ENCODE assay signal across 8 cellular contexts in genomic region chr13:78603240-78603947, GRCh38. TPM values are rescaled to one million over a fixed set of nuclear protein-coding genes. Genes with fewer than 3 reads are reported as not detected.
DNase-seq lines count a peak whose midpoint lies in the region; ATAC-seq, FAIRE-seq and TF ChIP-seq lines count a peak whose summit lies in the region.

TSS of gene POU4F1 (minus strand) at chr13:78603552. CDS start at chr13:78603326, 226 bp downstream.

- no peaks in the 10 kb centered on the region for H3K36me3 Mint-ChIP-seq in astrocyte (ENCODE audit: low read depth, unreplicated experiment)

- H3K4me3 ChIP-seq in SK-N-MC (peak within 1 kb of the TSS; percentile 83), astrocyte (ENCODE audit: insufficient read depth, low read depth, low read length) (no peak within 1 kb of the TSS), HepG2 (replicated peaks in 1 of 3; ENCODE audit: insufficient read depth in 1 of 3, low read depth in 2 of 3, low read length in 3 of 3) (peak within 1 kb of the TSS; percentile 55 to 71 (median 69))

- BruUV-seq in HepG2 (replicated peaks; lab: Mats Ljungman, UMichigan): no TSS peak

- peak within 1 kb of the TSS; percentile 83 for H3K27ac Mint-ChIP-seq in astrocyte (ENCODE audit: unreplicated experiment)

- H4K20me1 ChIP-seq in astrocyte (ENCODE audit: insufficient read depth, low read length) (peaks cover 17% of the 10 kb centered on the region), HepG2 (ENCODE audit: insufficient read depth, low read length) (no peaks in the 10 kb centered on the region)

- H3K4me1 Mint-ChIP-seq in astrocyte (ENCODE audit: low read depth, unreplicated experiment): peaks cover 1% of the 10 kb centered on the region

- H2AFZ ChIP-seq in astrocyte (ENCODE audit: low read depth, low read length) (peak within 1 kb of the TSS; percentile 52), HepG2 (ENCODE audit: low read length) (peak within 1 kb of the TSS; percentile 68)

- peak within 1 kb of the TSS; percentile 77 for H3K4me2 ChIP-seq in astrocyte (ENCODE audit: low read length)
- H3K4me2 ChIP-seq in HepG2 (ENCODE audit: low read depth, low read length): peak within 1 kb of the TSS; percentile 72

- peak; percentile 93 for ATAC-seq in GM21825 (IDR thresholded peaks at IDR 0.05; ENCODE audit: unreplicated experiment)
- ATAC-seq in HepG2: peak; percentile 86

- CTCF ChIA-PET in HepG2 (lab: Yijun Ruan, JAX; ENCODE audit: low intra/inter-chr PET ratio, low total read pairs): no interaction called here

- no peak for TF ChIP-seq RAD21 in HepG2 (CRISPR knock-in tag; IDR thresholded peaks at IDR 0.05)

- TF ChIP-seq CTCF in astrocyte (IDR thresholded peaks at IDR 0.05; ENCODE audit: insufficient read depth, low read depth, low read length) (no peak), HepG2 (CRISPR knock-in tag; IDR thresholded peaks at IDR 0.05) (no peak; the same call in 1 of the 2 replicates)

- DNase-seq in EL: peak; percentile 21
- peak; percentile 83 for DNase-seq in M059J (ENCODE audit: low read depth)
- DNase-seq in SK-N-MC (ENCODE audit: low read depth, low spot score): no peak
- no peak for DNase-seq in astrocyte (ENCODE audit: low read depth)
- peak; percentile 72 for DNase-seq in HepG2 (ENCODE audit: low spot score)
- peak; percentile 62 to 65 for DNase-seq in stimulated activated CD8-positive, alpha-beta memory T cell treated with anti-CD3 and anti-CD28 coated beads, Interleukin-15, amount 100 ng/mL, for 48 hours (ENCODE audit: low read depth in 2 of 2)
- DNase-seq in ureter (ENCODE audit: low spot score): no peak

- POLR2A ChIA-PET in HepG2 (lab: Yijun Ruan, JAX): interaction anchor here (0.9 kb wide), 1 partner anchor 57 kb away, joined by 4 read pairs; no protein-coding TSS in a partner anchor

- TF ChIP-seq EP300 in HepG2 (IDR thresholded peaks at IDR 0.05; ENCODE audit: low read depth in 2 of 2, low read length in 2 of 2): no peak
- TF ChIP-seq EP300 in HepG2 (CRISPR knock-in tag; IDR thresholded peaks at IDR 0.05; ENCODE audit: borderline replicate concordance): no peak

- FAIRE-seq in astrocyte (lab: Jason Lieb, UNC) (no peak), HepG2 (lab: Jason Lieb, UNC) (no peak)

- no peaks in the 10 kb centered on the region for H3K79me2 ChIP-seq in astrocyte (ENCODE audit: insufficient read depth, low read length)
- H3K79me2 ChIP-seq in HepG2 (ENCODE audit: insufficient read depth, low read length): no peaks in the 10 kb centered on the region

- in situ Hi-C loops in HepG2 (cut with HindIII; ENCODE audit: extremely low pct_ligation_motif_present, low pct_unique_long_range_greater_than_20kb): no loop called here

- H3K36me3 ChIP-seq in SK-N-MC (ENCODE audit: insufficient read depth, low read length) (no peaks in the 10 kb centered on the region; the same call in 1 of the 2 replicates), astrocyte (ENCODE audit: insufficient read depth, low read length) (no peaks in the 10 kb centered on the region), HepG2 (replicated peaks in 1 of 2; ENCODE audit: control insufficient read depth in 1 of 2, insufficient read depth in 2 of 2, low read length in 2 of 2) (no peaks in the 10 kb centered on the region)

- H3K4me1 ChIP-seq in astrocyte (ENCODE audit: insufficient read depth, low read length) (peaks cover 7% of the 10 kb centered on the region), HepG2 (ENCODE audit: insufficient read depth, low read length) (peaks cover 33% of the 10 kb centered on the region)

- H3K9me3 ChIP-seq in SK-N-MC (ENCODE audit: low read depth, low read length): no peaks in the 10 kb centered on the region
- peaks cover 2% of the 10 kb centered on the region for H3K9me3 ChIP-seq in astrocyte (ENCODE audit: insufficient read depth, low read depth, low read length)
- H3K9me3 ChIP-seq in HepG2 (ENCODE audit: low read length): no peaks in the 10 kb centered on the region

- peaks cover 87% of the 10 kb centered on the region for H3K27me3 Mint-ChIP-seq in astrocyte (ENCODE audit: low read depth, unreplicated experiment)

- TF ChIP-seq POLR2A in HepG2 (IDR thresholded peaks at IDR 0.05; ENCODE audit: insufficient read depth in 1 of 2, low read depth in 2 of 2, low read length in 2 of 2): peak in 1 of 2 experiments; percentile 49; a peak in 1 of 4 replicates

- WGBS in HepG2 (ENCODE audit: low lambda C conversion rate): under 1% methylated on average over 23 of the region's 80 CpGs

- H3K27ac ChIP-seq in SK-N-MC (no peak within 1 kb of the TSS), astrocyte (ENCODE audit: low read depth, low read length) (no peak within 1 kb of the TSS), HepG2 (ENCODE audit: extremely low read length, insufficient read depth, low read length) (no peak within 1 kb of the TSS)

- peak within 1 kb of the TSS; percentile 78 for H3K9ac ChIP-seq in SK-N-MC (ENCODE audit: insufficient read length)
- H3K9ac ChIP-seq in astrocyte (ENCODE audit: low read length): no peak within 1 kb of the TSS
- H3K9ac ChIP-seq in HepG2 (ENCODE audit: insufficient read depth, low read depth, low read length): peak within 1 kb of the TSS; percentile 47

- H3K9me3 Mint-ChIP-seq in astrocyte (ENCODE audit: unreplicated experiment): peaks cover 32% of the 10 kb centered on the region

- intact Hi-C loops in HepG2 (cut with micrococcal nuclease; ENCODE audit: unreplicated experiment): loop anchor here (1.0 kb wide), 1 partner anchor 56 kb away; the partner anchor contains the start of gene OBI1

- peak within 1 kb of the TSS; percentile 73 for H3K4me3 Mint-ChIP-seq in astrocyte (ENCODE audit: unreplicated experiment)

- H3K27me3 ChIP-seq in astrocyte (ENCODE audit: insufficient read depth, low read length) (peaks cover 92% of the 10 kb centered on the region), HepG2 (ENCODE audit: control insufficient read depth in 1 of 2, insufficient read depth in 2 of 2, low read length in 2 of 2) (peaks cover 3 to 57% of the 10 kb centered on the region in 2 experiments)

TF ChIP-seq in HepG2, 621 proteins besides CTCF, POLR2A, EP300 and RAD21 (continues in another document):
- TF ChIP-seq ZNF782 (CRISPR knock-in tag; IDR thresholded peaks at IDR 0.05; ENCODE audit: borderline replicate concordance): no peak
- TF ChIP-seq ZBTB14 (CRISPR knock-in tag; IDR thresholded peaks at IDR 0.05): peak; percentile 90
- TF ChIP-seq ZNF33B (CRISPR knock-in tag; IDR thresholded peaks at IDR 0.05): no peak
- TF ChIP-seq MEF2D (CRISPR knock-in tag; IDR thresholded peaks at IDR 0.05): no peak
- TF ChIP-seq RCOR2 (CRISPR knock-in tag; IDR thresholded peaks at IDR 0.05): no peak
- no peak for TF ChIP-seq FOSL1 (CRISPR knock-in tag; IDR thresholded peaks at IDR 0.05; ENCODE audit: borderline replicate concordance)
- no peak for TF ChIP-seq SUZ12 (IDR thresholded peaks at IDR 0.05; ENCODE audit: low read depth, low read length)
- no peak for TF ChIP-seq HNF4G (IDR thresholded peaks at IDR 0.05; ENCODE audit: borderline replicate concordance, low read depth, low read length)
- TF ChIP-seq HNF4G (CRISPR knock-in tag; IDR thresholded peaks at IDR 0.05; ENCODE audit: borderline replicate concordance, low read depth): no peak

RNA-seq across cellular contexts. Expression of gene POU4F1, which starts in this region (rescaled TPM):
- 1.1 and 1.8 TPM in 2 replicates for total RNA-seq in M059J (2014; rRNA removed; shearing (Covaris generic))
- total RNA-seq in astrocyte (not detected in 2 replicates), HepG2 (2016; rRNA removed; fragmentation: Illumina TruSeq; extraction: Trizol) (0.74 and 1.1 TPM in 2 replicates), ureter (not detected)
- 0.10 TPM in 1 of 2 replicates, not detected in the other for total RNA-seq in HepG2 (2016; cell fraction: cytosol; rRNA removed; fragmentation: Illumina TruSeq; extraction: Trizol; ENCODE audit: low read depth)
- 0.54 and 0.87 TPM in 2 replicates for total RNA-seq in HepG2 (2016; cell fraction: insoluble cytoplasmic fraction; rRNA removed; fragmentation: Illumina TruSeq; extraction: Trizol)
- total RNA-seq in HepG2 (2016; cell fraction: membrane; rRNA removed; fragmentation: Illumina TruSeq; extraction: Trizol): 0.34 and 0.41 TPM in 2 replicates
- total RNA-seq in HepG2 (2016; cell fraction: nucleus; rRNA removed; fragmentation: Illumina TruSeq; extraction: Trizol): 1.5 and 1.6 TPM in 2 replicates
- polyA plus RNA-seq in HepG2 (2011; rRNA removed): 1.0 and 1.3 TPM in 2 replicates
- 0.21 and 0.54 TPM in 2 replicates for polyA plus RNA-seq in HepG2 (2011; cell fraction: cytosol; rRNA removed)
- polyA plus RNA-seq in HepG2 (2011; cell fraction: nucleus; rRNA removed): 4.2 and 5.2 TPM in 2 replicates
- polyA plus RNA-seq in HepG2 (2012): 1.3 and 2.9 TPM in 2 replicates
- 0.05 and 0.07 TPM in 2 replicates for polyA plus RNA-seq in HepG2 (2016; cell fraction: cytosol; fragmentation: Illumina TruSeq; extraction: Trizol; ENCODE audit: low read depth)
- polyA plus RNA-seq in HepG2 (2016; cell fraction: insoluble cytoplasmic fraction; fragmentation: Illumina TruSeq; extraction: Trizol; ENCODE audit: low read depth): 0.76 and 0.91 TPM in 2 replicates
- 0.16 and 0.19 TPM in 2 replicates for polyA plus RNA-seq in HepG2 (2016; cell fraction: membrane; fragmentation: Illumina TruSeq; extraction: Trizol; ENCODE audit: low read depth)
- polyA plus RNA-seq in HepG2 (2016; cell fraction: nucleus; fragmentation: Illumina TruSeq; extraction: Trizol; ENCODE audit: insufficient read depth, low read depth): 3.4 TPM in 2 replicates
- polyA minus RNA-seq in HepG2 (2011; rRNA and poly(A)+ RNA removed; ENCODE audit: low replicate concordance): 0.40 TPM in 1 of 2 replicates, not detected in the other
- polyA minus RNA-seq in HepG2 (2011; cell fraction: cytosol; rRNA and poly(A)+ RNA removed): 0.40 and 0.44 TPM in 2 replicates
- polyA minus RNA-seq in HepG2 (2011; cell fraction: nucleus; rRNA and poly(A)+ RNA removed): 1.4 and 1.9 TPM in 2 replicates

Comparison
In these comparisons a context has a peak if more than half of its experiments do, and no peak if none do; other contexts are left out.
1. DNase-seq: peak in EL (single experiment), M059J (single experiment), HepG2 (single experiment) and stimulated activated CD8-positive, alpha-beta memory T cell treated with anti-CD3 and anti-CD28 coated beads, Interleukin-15, amount 100 ng/mL, for 48 hours (2 of 2); none in SK-N-MC (single experiment), astrocyte (single experiment) and ureter (single experiment).